ENCODE assay signal across 17 cellular contexts in genomic region chr17:50071692-50072091, GRCh38. TPM values are rescaled to one million over a fixed set of nuclear protein-coding genes. Genes with fewer than 3 reads are reported as not detected.
DNase-seq lines count a peak whose midpoint lies in the region; ATAC-seq and TF ChIP-seq lines count a peak whose summit lies in the region.
"Had no signal": no experiment of that assay in that cellular context is flagged by ENCODE, and none has a peak within 500 bp of the region (broad histone marks: within the 10 kb centered on the region; RNA-seq: fewer than 3 reads in every experiment).

No MANE protein-coding gene starts in this region.

- no peak for ATAC-seq in Right ventricle myocardium inferior
- ATAC-seq in left cardiac atrium: no peak
- ATAC-seq in GM21717 (IDR thresholded peaks at IDR 0.05; ENCODE audit: unreplicated experiment): no peak
- ATAC-seq: SK-N-SH treated with all-trans-retinoic acid at 6 μM for 48 hours had no signal

- no peak overlapping the region for H3K4me3 ChIP-seq in NB4 (ENCODE audit: low read depth, low read length)
- H3K4me3 ChIP-seq: SJCRH30 had no signal

- no peak overlapping the region for H3K27ac Mint-ChIP-seq in endothelial cell (ENCODE audit: unreplicated experiment)

- intact Hi-C loops in Right ventricle myocardium inferior (cut with DNase I) (no loop called here), left cardiac atrium (cut with DNase I) (no loop called here)

- H3K4me1 Mint-ChIP-seq in endothelial cell (ENCODE audit: unreplicated experiment): no peaks in the 10 kb centered on the region

- DNase-seq in Right ventricle myocardium inferior (ENCODE audit: missing footprints) (peak; percentile 22), left cardiac atrium (no peak), NB4 (ENCODE audit: low read depth) (peak; percentile 35), endothelial cell (ENCODE audit: low spot score) (no peak), NOMO-1 treated with DMSO at 0.1 percent for 48 hours (lab: John Stamatoyannopoulos, UW; ENCODE audit: unreplicated experiment) (no peak), cerebellar cortex (ENCODE audit: low spot score) (no peak)
- DNase-seq: H7, Karpas-422, NCI-H146, NCI-H1930, NCI-H2107, NCI-H524 treated with DMSO at 0.1 percent for 48 hours, NCI-H774, SJCRH30 had no signal

- TF ChIP-seq POLR2A in NB4 (IDR thresholded peaks at IDR 0.05; ENCODE audit: extremely low read depth, insufficient read length): no peak

- H3K36me3 Mint-ChIP-seq in endothelial cell (ENCODE audit: low read depth, unreplicated experiment): peaks cover 4% of the 10 kb centered on the region

- H3K4me3 Mint-ChIP-seq in endothelial cell (ENCODE audit: unreplicated experiment): peak overlapping the region; percentile 37
- H3K4me3 Mint-ChIP-seq: CD4-positive, CD25-positive, alpha-beta regulatory T cell had no signal

- TF ChIP-seq CTCF in NB4 (IDR thresholded peaks at IDR 0.05; ENCODE audit: low read depth, low read length) (no peak), endothelial cell (IDR thresholded peaks at IDR 0.05; ENCODE audit: unreplicated experiment) (no peak)

- no peaks in the 10 kb centered on the region for H3K9me3 Mint-ChIP-seq in endothelial cell (ENCODE audit: unreplicated experiment)

- H3K27me3 Mint-ChIP-seq in endothelial cell (ENCODE audit: unreplicated experiment): peaks cover 13% of the 10 kb centered on the region
- H3K27me3 Mint-ChIP-seq: CD4-positive, CD25-positive, alpha-beta regulatory T cell had no signal

RNA-seq across cellular contexts. Expression of gene ITGA3, which starts 15.8 kb away (rescaled TPM):
- total RNA-seq in Right ventricle myocardium inferior (16.4 TPM), left cardiac atrium (10 to 100 TPM; 26.5 to 35.9 TPM), endothelial cell (ENCODE audit: unreplicated experiment) (5.0 TPM)

RNA-seq across cellular contexts. Expression of gene PDK2, which starts 23.5 kb away (rescaled TPM):
- 260 TPM for total RNA-seq in Right ventricle myocardium inferior
- 100 to 1,000 TPM; 156 to 203 TPM for total RNA-seq in left cardiac atrium
- total RNA-seq in endothelial cell (ENCODE audit: unreplicated experiment): 37.1 TPM

RNA-seq across cellular contexts. Expression of gene SAMD14, which starts 58.3 kb away (rescaled TPM):
- total RNA-seq in Right ventricle myocardium inferior (1.7 TPM), left cardiac atrium (1 to 10 TPM; 1.6 to 2.1 TPM), endothelial cell (ENCODE audit: unreplicated experiment) (82.0 TPM)

Comparison
In these comparisons a context has a peak if more than half of its experiments do, and no peak if none do; other contexts are left out.
1. DNase-seq: peak in Right ventricle myocardium inferior (single experiment) and NB4 (single experiment); none in left cardiac atrium (single experiment), endothelial cell (single experiment), NOMO-1 treated with DMSO at 0.1 percent for 48 hours (single experiment) and cerebellar cortex (single experiment).
2. RNA of gene SAMD14, which starts 58.3 kb away (total RNA-seq): 82.0 TPM in endothelial cell (single experiment); 1.6 to 2.1 TPM in left cardiac atrium and 1.7 TPM in Right ventricle myocardium inferior (single experiment); every median in the first group is over 10 times any median in the second.